9 cellular contexts compared by ENCODE assay signal in genomic region chr20:24991897-24992419, GRCh38. TPM values are rescaled to one million over a fixed set of nuclear protein-coding genes. Genes with fewer than 3 reads are reported as not detected.
DNase-seq lines count a peak whose midpoint lies in the region; ATAC-seq and TF ChIP-seq lines count a peak whose summit lies in the region.
"Had no signal": no experiment of that assay in that cellular context is flagged by ENCODE, and none has a peak within 500 bp of the region (broad histone marks: within the 10 kb centered on the region; RNA-seq: fewer than 3 reads in every experiment).

No MANE protein-coding gene starts in this region.

- H2AFZ ChIP-seq in hepatocyte, result peak overlapping the region; percentile 87

- H3K4me2 ChIP-seq in hepatocyte, result peak overlapping the region; percentile 93

- H3K4me1 Mint-ChIP-seq in IgD-negative memory B cell, result peaks cover 31 to 38% (median 36%) of the 10 kb centered on the region in 3 donors
- peaks cover 58% of the 10 kb centered on the region for H3K4me1 Mint-ChIP-seq in activated naive CD8-positive, alpha-beta T cell treated with anti-CD3 and anti-CD28 coated beads for 36 hours

- H3K9me2 ChIP-seq in hepatocyte (replicated peaks; ENCODE audit: insufficient read depth), result no peaks in the 10 kb centered on the region

- peak overlapping the region; percentile 65 for H3K4me3 ChIP-seq in hepatocyte
- H3K4me3 ChIP-seq in skeletal muscle tissue (ENCODE audit: low read length in 3 of 3), result peak overlapping the region; percentile 94

- peaks cover 48% of the 10 kb centered on the region for H3K79me2 ChIP-seq in hepatocyte

- no peaks in the 10 kb centered on the region for H3K27me3 Mint-ChIP-seq in IgD-negative memory B cell
- no peaks in the 10 kb centered on the region for H3K27me3 Mint-ChIP-seq in activated naive CD8-positive, alpha-beta T cell treated with anti-CD3 and anti-CD28 coated beads for 36 hours

- peaks cover 7% of the 10 kb centered on the region for H4K20me1 ChIP-seq in hepatocyte (ENCODE audit: insufficient read depth, poor library complexity, severe bottlenecking)

- TF ChIP-seq CTCF in hepatocyte (IDR thresholded peaks at IDR 0.05; ENCODE audit: poor library complexity), result no peak

- no peaks in the 10 kb centered on the region for H3K9me3 Mint-ChIP-seq in IgD-negative memory B cell
- peaks cover 3% of the 10 kb centered on the region for H3K9me3 Mint-ChIP-seq in activated naive CD8-positive, alpha-beta T cell treated with anti-CD3 and anti-CD28 coated beads for 36 hours

- H3K27ac ChIP-seq in hepatocyte (peak overlapping the region; percentile 96), skeletal muscle tissue (ENCODE audit: low read depth, low read length) (peak overlapping the region; percentile 92)

- H3K27ac Mint-ChIP-seq in IgD-negative memory B cell, result peak overlapping the region; percentile 84 to 98 (median 95)
- peak overlapping the region; percentile 93 for H3K27ac Mint-ChIP-seq in activated naive CD8-positive, alpha-beta T cell treated with anti-CD3 and anti-CD28 coated beads for 36 hours

- peak; percentile 34 for ATAC-seq in GM21717 (IDR thresholded peaks at IDR 0.05; ENCODE audit: unreplicated experiment)

- peak overlapping the region; percentile 86 to 93 (median 93) for H3K9ac ChIP-seq in skeletal muscle tissue (ENCODE audit: low read depth in 1 of 3, low read length in 3 of 3)

- H3K4me1 ChIP-seq in hepatocyte (ENCODE audit: insufficient read depth) (peaks cover 9% of the 10 kb centered on the region), skeletal muscle tissue (ENCODE audit: control insufficient read depth in 3 of 3, insufficient read depth in 3 of 3, low read length in 3 of 3) (peaks cover 34 to 64% (median 47%) of the 10 kb centered on the region in 3 donors)

- DNase-seq in NCI-H1417 (lab: John Stamatoyannopoulos, UW) (peak in 2 of 3 experiments; percentile 75 to 79), NCI-H1417 treated with DMSO at 0.1 percent for 48 hours (lab: John Stamatoyannopoulos, UW) (no peak), hepatocyte (ENCODE audit: low spot score) (peak; percentile 54), putamen (ENCODE audit: low spot score) (no peak)
- peak; percentile 24 for DNase-seq in activated naive CD8-positive, alpha-beta T cell treated with anti-CD3 and anti-CD28 coated beads for 36 hours

- peak overlapping the region; percentile 91 to 98 (median 96) for H3K4me3 Mint-ChIP-seq in IgD-negative memory B cell
- peak overlapping the region; percentile 94 for H3K4me3 Mint-ChIP-seq in activated naive CD8-positive, alpha-beta T cell treated with anti-CD3 and anti-CD28 coated beads for 36 hours

- H3K36me3 ChIP-seq in hepatocyte (replicated peaks; ENCODE audit: insufficient read depth, low read depth) (no peaks in the 10 kb centered on the region), skeletal muscle tissue (ENCODE audit: control insufficient read depth in 3 of 3, insufficient read depth in 3 of 3, low read length in 3 of 3) (no peaks in the 10 kb centered on the region)

- WGBS in hepatocyte (ENCODE audit: low lambda C conversion rate, missing lambda C conversion rate), result under 1% methylated on average over 27 of the region's 32 CpGs

- no peaks in the 10 kb centered on the region for H3K36me3 Mint-ChIP-seq in IgD-negative memory B cell
- H3K36me3 Mint-ChIP-seq in activated naive CD8-positive, alpha-beta T cell treated with anti-CD3 and anti-CD28 coated beads for 36 hours, result peaks cover 26% of the 10 kb centered on the region

- H3K9me3 ChIP-seq in hepatocyte (ENCODE audit: low read depth) (no peaks in the 10 kb centered on the region), skeletal muscle tissue (ENCODE audit: control insufficient read depth in 3 of 3, low read length in 3 of 3) (no peaks in the 10 kb centered on the region)

- H3K27me3 ChIP-seq in hepatocyte (no peaks in the 10 kb centered on the region), skeletal muscle tissue (ENCODE audit: control insufficient read depth in 3 of 3, insufficient read depth in 3 of 3, low read length in 3 of 3) (no peaks in the 10 kb centered on the region)

RNA-seq across cellular contexts. Expression of gene APMAP, which starts 0.6 kb away (rescaled TPM):
- polyA plus RNA-seq in IgD-negative memory B cell (42.0 TPM), hepatocyte (123 and 125 TPM in 2 replicates)
- 10 to 100 TPM; 47.9 to 48.8 TPM for total RNA-seq in activated naive CD8-positive, alpha-beta T cell treated with anti-CD3 and anti-CD28 coated beads for 36 hours
- total RNA-seq in hepatocyte (97.7 and 110 TPM in 2 replicates), skeletal muscle tissue (41.2 TPM)

RNA-seq across cellular contexts. Expression of gene CST7, which starts 42.9 kb away (rescaled TPM):
- polyA plus RNA-seq in IgD-negative memory B cell (22.8 TPM), hepatocyte (not detected in 2 replicates)
- 10 to 100 TPM; 41.5 to 44.7 TPM for total RNA-seq in activated naive CD8-positive, alpha-beta T cell treated with anti-CD3 and anti-CD28 coated beads for 36 hours
- total RNA-seq in hepatocyte (not detected in 2 replicates), skeletal muscle tissue (1.0 TPM)
- total RNA-seq: glomerular endothelial cell had no signal

Comparison
In these comparisons a context has a peak if more than half of its experiments do, and no peak if none do; other contexts are left out.
1. DNase-seq: peak in NCI-H1417 (2 of 3), activated naive CD8-positive, alpha-beta T cell treated with anti-CD3 and anti-CD28 coated beads for 36 hours (single experiment) and hepatocyte (single experiment); none in NCI-H1417 treated with DMSO at 0.1 percent for 48 hours (single experiment) and putamen (single experiment).
2. RNA of gene CST7, which starts 42.9 kb away (total RNA-seq): 41.5 to 44.7 TPM in activated naive CD8-positive, alpha-beta T cell treated with anti-CD3 and anti-CD28 coated beads for 36 hours; 1.0 TPM in skeletal muscle tissue (single experiment) and not detected in hepatocyte; every median in the first group is over 10 times any median in the second.